ENCODE assay signal across 15 cellular contexts in genomic region chr15:71538181-71538580, GRCh38.
DNase-seq lines count a peak whose midpoint lies in the region; ATAC-seq and TF ChIP-seq lines count a peak whose summit lies in the region.
"Had no signal": no experiment of that assay in that cellular context is flagged by ENCODE, and none has a peak within 500 bp of the region (broad histone marks: within the 10 kb centered on the region; RNA-seq: fewer than 3 reads in every experiment).

No MANE protein-coding gene starts in this region.

- H3K9me2 ChIP-seq in GM23338 (ENCODE audit: insufficient read depth): no peaks in the 10 kb centered on the region
- H3K9me2 ChIP-seq: SK-N-SH had no signal

- H3K4me3 ChIP-seq in RWPE2 (ENCODE audit: severe bottlenecking) (no peak overlapping the region), parathyroid adenoma (ENCODE audit: low read depth, low read length) (no peak overlapping the region), GM23338 (no peak overlapping the region)

- no peak overlapping the region for H3K9ac ChIP-seq in parathyroid adenoma
- H3K9ac ChIP-seq: SK-N-SH had no signal

- ATAC-seq in RWPE2 (ENCODE audit: low read depth): peak; percentile 94
- ATAC-seq in GM23338: no peak

- H3F3A ChIP-seq in GM23338 (replicated peaks; ENCODE audit: low read depth): no peaks in the 10 kb centered on the region

- H3K79me2 ChIP-seq in parathyroid adenoma (no peaks in the 10 kb centered on the region), GM23338 (replicated peaks; ENCODE audit: insufficient read depth) (no peaks in the 10 kb centered on the region)

- H3K4me3 Mint-ChIP-seq in GM23338: no peak overlapping the region
- H3K4me3 Mint-ChIP-seq: HFFc6 had no signal

- no peak for TF ChIP-seq CTCF in RWPE2 (IDR thresholded peaks at IDR 0.05; ENCODE audit: poor library complexity, severe bottlenecking)
- no peak for TF ChIP-seq CTCF in parathyroid adenoma (IDR thresholded peaks at IDR 0.05)
- no peak for TF ChIP-seq CTCF in GM23338 (conservative IDR thresholded peaks at IDR 0.05; ENCODE audit: low read depth in 2 of 2)

- no peaks in the 10 kb centered on the region for H3K4me1 Mint-ChIP-seq in GM23338

- H3K4me2 ChIP-seq in parathyroid adenoma (ENCODE audit: low read length) (no peak overlapping the region), GM23338 (no peak overlapping the region)
- H3K4me2 ChIP-seq: SK-N-SH had no signal

- DNase-seq in HPDE6-E6E7 (ENCODE audit: extremely low spot score) (peak; percentile 71), RWPE2 (ENCODE audit: low spot score) (no peak), epithelial cell of prostate (ENCODE audit: low read depth, low spot score) (peak; percentile 53), activated gamma-delta T cell (lab: John Stamatoyannopoulos, UW) (no peak), NCI-H2227 treated with DMSO at 0.1 percent for 48 hours (lab: John Stamatoyannopoulos, UW) (no peak), GM23338 (ENCODE audit: low spot score) (no peak)
- DNase-seq: HFFc6, Karpas-422, NCI-H1105, NCI-H1694 treated with DMSO at 0.1 percent for 48 hours, NCI-H446, SHP77, SK-N-SH had no signal

- H3K27ac Mint-ChIP-seq in GM23338: no peak overlapping the region
- H3K27ac Mint-ChIP-seq: HFFc6 had no signal

- peaks cover 2% of the 10 kb centered on the region for H3K27me3 Mint-ChIP-seq in GM23338 (ENCODE audit: insufficient read depth, low read depth, poor library complexity)

- H3K27ac ChIP-seq in RWPE2 (ENCODE audit: poor library complexity, severe bottlenecking) (peak overlapping the region; percentile 50), epithelial cell of prostate (peak overlapping the region; percentile 59), parathyroid adenoma (peak overlapping the region; percentile 40), GM23338 (ENCODE audit: low read depth) (no peak overlapping the region)
- H3K27ac ChIP-seq: C4-2B had no signal

- peak overlapping the region; percentile 6 for H2AFZ ChIP-seq in parathyroid adenoma
- H2AFZ ChIP-seq in GM23338: no peak overlapping the region

- no peaks in the 10 kb centered on the region for H4K20me1 ChIP-seq in GM23338 (replicated peaks; ENCODE audit: insufficient read depth)

- H3K36me3 Mint-ChIP-seq in GM23338 (ENCODE audit: low read depth): no peaks in the 10 kb centered on the region

- H3K4me1 ChIP-seq in RWPE2 (ENCODE audit: insufficient read depth, poor library complexity, severe bottlenecking) (peaks cover 22% of the 10 kb centered on the region), parathyroid adenoma (no peaks in the 10 kb centered on the region), GM23338 (ENCODE audit: insufficient read depth) (no peaks in the 10 kb centered on the region)

- H3K27me3 ChIP-seq in RWPE2 (ENCODE audit: insufficient read depth, poor library complexity, severe bottlenecking) (no peaks in the 10 kb centered on the region), parathyroid adenoma (ENCODE audit: control insufficient read depth, insufficient read depth, low read length) (no peaks in the 10 kb centered on the region), GM23338 (ENCODE audit: insufficient read depth) (no peaks in the 10 kb centered on the region)

- no peaks in the 10 kb centered on the region; the same call in 2 of the 3 replicates for H3K9me3 Mint-ChIP-seq in GM23338
- H3K9me3 Mint-ChIP-seq: HFFc6 had no signal

- H3K9me3 ChIP-seq in RWPE2 (ENCODE audit: severe bottlenecking) (no peaks in the 10 kb centered on the region), parathyroid adenoma (ENCODE audit: control insufficient read depth, low read length) (no peaks in the 10 kb centered on the region)
- H3K9me3 ChIP-seq: SK-N-SH had no signal

- H3K36me3 ChIP-seq in RWPE2 (ENCODE audit: low read depth) (no peaks in the 10 kb centered on the region), parathyroid adenoma (ENCODE audit: control insufficient read depth, insufficient read depth, low read length) (no peaks in the 10 kb centered on the region), GM23338 (ENCODE audit: insufficient read depth) (no peaks in the 10 kb centered on the region)

TF ChIP-seq in GM23338, 12 proteins besides CTCF, POLR2A, EP300 and RAD21:
- TF ChIP-seq ZNF114 (CRISPR knock-in tag; IDR thresholded peaks at IDR 0.05) (no peak), CREB1 (CRISPR knock-in tag; IDR thresholded peaks at IDR 0.05; ENCODE audit: low read depth) (no peak), ETS1 (IDR thresholded peaks at IDR 0.05) (no peak), EZH2phosphoT487 (IDR thresholded peaks at IDR 0.05; ENCODE audit: unreplicated experiment) (no peak), ZNF462 (CRISPR knock-in tag; IDR thresholded peaks at IDR 0.05) (no peak)
TF ChIP-seq in GM23338: peak in this region for 0.

Comparison
In these comparisons a context has a peak if more than half of its experiments do, and no peak if none do; other contexts are left out.
1. DNase-seq: peak in HPDE6-E6E7 (single experiment) and epithelial cell of prostate (single experiment); none in RWPE2 (single experiment), activated gamma-delta T cell (single experiment), NCI-H2227 treated with DMSO at 0.1 percent for 48 hours (single experiment) and GM23338 (single experiment).